ENCODE assay signal across 16 cellular contexts in genomic region chr13:111387026-111387871, GRCh38.
DNase-seq lines count a peak whose midpoint lies in the region; ATAC-seq and TF ChIP-seq lines count a peak whose summit lies in the region.
"Had no signal": no experiment of that assay in that cellular context is flagged by ENCODE, and none has a peak within 500 bp of the region (broad histone marks: within the 10 kb centered on the region; RNA-seq: fewer than 3 reads in every experiment).

No MANE protein-coding gene starts in this region.

- no peaks in the 10 kb centered on the region for H3K27me3 Mint-ChIP-seq in endodermal cell (ENCODE audit: insufficient read depth)
- H3K27me3 Mint-ChIP-seq in osteocyte (ENCODE audit: unreplicated experiment), result peaks cover 9% of the 10 kb centered on the region
- peaks cover 53% of the 10 kb centered on the region for H3K27me3 Mint-ChIP-seq in T-helper 17 cell

- H3K27ac ChIP-seq in endodermal cell (ENCODE audit: low read depth, low read length), result no peak overlapping the region

- H3K27ac Mint-ChIP-seq in endodermal cell, result no peak overlapping the region
- no peak overlapping the region for H3K27ac Mint-ChIP-seq in osteocyte (ENCODE audit: unreplicated experiment)
- no peak overlapping the region for H3K27ac Mint-ChIP-seq in T-helper 17 cell
- H3K27ac Mint-ChIP-seq: CD14-positive monocyte, IgD-negative memory B cell had no signal

- H3K4me1 ChIP-seq in endodermal cell (ENCODE audit: control insufficient read depth, insufficient read depth, low read length), result no peaks in the 10 kb centered on the region

- H3K4me3 ChIP-seq in endodermal cell (ENCODE audit: low read length), result no peak overlapping the region

- H3K4me1 Mint-ChIP-seq in endodermal cell (no peaks in the 10 kb centered on the region), osteocyte (ENCODE audit: unreplicated experiment) (no peaks in the 10 kb centered on the region), T-helper 17 cell (peaks cover 26% of the 10 kb centered on the region)
- H3K4me1 Mint-ChIP-seq: CD14-positive monocyte had no signal

- H3K36me3 ChIP-seq in endodermal cell (ENCODE audit: control insufficient read depth, insufficient read depth, low read length), result no peaks in the 10 kb centered on the region

- no peaks in the 10 kb centered on the region for H3K36me3 Mint-ChIP-seq in endodermal cell (ENCODE audit: low read depth)
- H3K36me3 Mint-ChIP-seq in osteocyte (ENCODE audit: unreplicated experiment), result no peaks in the 10 kb centered on the region
- peaks cover 2% of the 10 kb centered on the region for H3K36me3 Mint-ChIP-seq in T-helper 17 cell (ENCODE audit: low read depth)
- H3K36me3 Mint-ChIP-seq: CD14-positive monocyte, IgD-negative memory B cell had no signal

- H3K4me3 Mint-ChIP-seq in endodermal cell, result no peak overlapping the region
- no peak overlapping the region for H3K4me3 Mint-ChIP-seq in osteocyte (ENCODE audit: unreplicated experiment)
- no peak overlapping the region for H3K4me3 Mint-ChIP-seq in T-helper 17 cell
- H3K4me3 Mint-ChIP-seq: IgD-negative memory B cell had no signal

- H3K27me3 ChIP-seq in endodermal cell (ENCODE audit: control insufficient read depth, insufficient read depth, low read length, poor library complexity, severe bottlenecking), result no peaks in the 10 kb centered on the region

- H3K9me3 ChIP-seq in endodermal cell (ENCODE audit: control insufficient read depth, low read length), result no peaks in the 10 kb centered on the region
- no peaks in the 10 kb centered on the region for H3K9me3 ChIP-seq in T-helper 17 cell (ENCODE audit: control insufficient read depth, low read length, poor library complexity, severe bottlenecking)

- WGBS in endodermal cell (ENCODE audit: insufficient coverage in 1 of 2, insufficient read length in 1 of 2), 2 experiments, result 87 to 88% methylated on average over 14 to 24 of the region's 24 CpGs

- TF ChIP-seq CTCF in endodermal cell (conservative IDR thresholded peaks at IDR 0.05) (no peak), osteocyte (IDR thresholded peaks at IDR 0.05) (no peak)

- DNase-seq in activated CD8-positive, alpha-beta memory T cell treated with anti-CD3 and anti-CD28 coated beads for 24 hours, result peak; percentile 32
- DNase-seq in activated CD8-positive, alpha-beta memory T cell treated with anti-CD3 and anti-CD28 coated beads, Interleukin-2, amount 50 U/mL, for 4 hours, result no peak
- DNase-seq in Daoy (ENCODE audit: low read depth) (peak; percentile 13), endodermal cell (peak; percentile 20), osteocyte (ENCODE audit: extremely low spot score, unreplicated experiment) (peak; percentile 69), NCI-H1694 treated with DMSO at 0.1 percent for 48 hours (lab: John Stamatoyannopoulos, UW) (no peak), T-helper 17 cell (no peak)
- DNase-seq: Calu3, DMS79, NCI-H146, NCI-H2107, NCI-H345, NCI-H69 had no signal

- H3K9ac ChIP-seq in endodermal cell (ENCODE audit: extremely low read depth, low read length, poor library complexity, severe bottlenecking), result no peak overlapping the region

- H3K9me3 Mint-ChIP-seq in endodermal cell, result no peaks in the 10 kb centered on the region
- H3K9me3 Mint-ChIP-seq in osteocyte (ENCODE audit: unreplicated experiment), result no peaks in the 10 kb centered on the region
- H3K9me3 Mint-ChIP-seq: IgD-negative memory B cell had no signal

- ATAC-seq in GM21381 (IDR thresholded peaks at IDR 0.05; ENCODE audit: unreplicated experiment), result no peak
- no peak for ATAC-seq in T-helper 17 cell

Comparison
In these comparisons a context has a peak if more than half of its experiments do, and no peak if none do; other contexts are left out.
1. DNase-seq: peak in activated CD8-positive, alpha-beta memory T cell treated with anti-CD3 and anti-CD28 coated beads for 24 hours (single experiment), Daoy (single experiment), endodermal cell (single experiment) and osteocyte (single experiment); none in activated CD8-positive, alpha-beta memory T cell treated with anti-CD3 and anti-CD28 coated beads, Interleukin-2, amount 50 U/mL, for 4 hours (single experiment), NCI-H1694 treated with DMSO at 0.1 percent for 48 hours (single experiment) and T-helper 17 cell (0 of 3).